In genomic region chr2:216665717-216666116, GRCh38 we compare ENCODE assay signal across 14 cellular contexts. TPM values are rescaled to one million over a fixed set of nuclear protein-coding genes. Genes with fewer than 3 reads are reported as not detected.
DNase-seq lines count a peak whose midpoint lies in the region; ATAC-seq and TF ChIP-seq lines count a peak whose summit lies in the region.
"Had no signal": no experiment of that assay in that cellular context is flagged by ENCODE, and none has a peak within 500 bp of the region (broad histone marks: within the 10 kb centered on the region; RNA-seq: fewer than 3 reads in every experiment).

No MANE protein-coding gene starts in this region.

- intact Hi-C loops in left ventricle myocardium inferior (cut with micrococcal nuclease) = loop anchor here (2.0 kb wide), 1 partner anchor 149 kb away; no protein-coding TSS in a partner anchor

- peak overlapping the region; percentile 33 for H3K27ac Mint-ChIP-seq in progenitor cell of endocrine pancreas
- H3K27ac Mint-ChIP-seq: stimulated activated memory B cell treated with anti-CD40 and anti-IgM and Interleukin-4, amounts not matched to agents 10 μg/mL and 1 μg/mL and 100 μg/mL, for 72 hours; T-helper 17 cell had no signal

- H3K9me3 ChIP-seq in RWPE2 (ENCODE audit: severe bottlenecking) (no peaks in the 10 kb centered on the region), left ventricle myocardium inferior (replicated peaks) (no peaks in the 10 kb centered on the region), HAP-1 (no peaks in the 10 kb centered on the region)

- H3K27me3 ChIP-seq in RWPE2 (ENCODE audit: insufficient read depth, poor library complexity, severe bottlenecking) = no peaks in the 10 kb centered on the region
- H3K27me3 ChIP-seq in left ventricle myocardium inferior (ENCODE audit: low read depth) = no peaks in the 10 kb centered on the region
- H3K27me3 ChIP-seq in HAP-1 (ENCODE audit: low read depth) = no peaks in the 10 kb centered on the region

- H3K27me3 Mint-ChIP-seq in progenitor cell of endocrine pancreas = no peaks in the 10 kb centered on the region

- peaks cover 20% of the 10 kb centered on the region for H3K4me1 ChIP-seq in RWPE2 (ENCODE audit: insufficient read depth, poor library complexity, severe bottlenecking)
- peaks cover 23% of the 10 kb centered on the region for H3K4me1 ChIP-seq in left ventricle myocardium inferior
- H3K4me1 ChIP-seq in HAP-1 = no peaks in the 10 kb centered on the region

- in situ Hi-C loops in HAP-1 (cut with MboI; ENCODE audit: low sequenced_read_pairs) = loop anchor here (5.0 to 25.0 kb wide), 2 partner anchors 148 to 453 kb away; no protein-coding TSS in a partner anchor

- H3K36me3 ChIP-seq in RWPE2 (ENCODE audit: low read depth) (peaks cover 6% of the 10 kb centered on the region), left ventricle myocardium inferior (peaks cover 2% of the 10 kb centered on the region), HAP-1 (replicated peaks) (peaks cover 27% of the 10 kb centered on the region)

- H3K9me3 Mint-ChIP-seq in progenitor cell of endocrine pancreas (ENCODE audit: low read depth) = no peaks in the 10 kb centered on the region
- H3K9me3 Mint-ChIP-seq: stimulated activated memory B cell treated with anti-CD40 and anti-IgM and Interleukin-4, amounts not matched to agents 10 μg/mL and 1 μg/mL and 100 μg/mL, for 72 hours had no signal

- no peak overlapping the region for H3K4me3 Mint-ChIP-seq in progenitor cell of endocrine pancreas (ENCODE audit: low read depth)
- H3K4me3 Mint-ChIP-seq: stimulated activated memory B cell treated with anti-CD40 and anti-IgM and Interleukin-4, amounts not matched to agents 10 μg/mL and 1 μg/mL and 100 μg/mL, for 72 hours; T-helper 17 cell had no signal

- H3K4me3 ChIP-seq in RWPE2 (ENCODE audit: severe bottlenecking) (no peak overlapping the region), left ventricle myocardium inferior (no peak overlapping the region), HAP-1 (no peak overlapping the region)

- DNase-seq in NCI-H1417 treated with DMSO at 0.1 percent for 48 hours (lab: John Stamatoyannopoulos, UW) (peak; percentile 11), RWPE2 (ENCODE audit: low spot score) (peak; percentile 76), left ventricle myocardium inferior (no peak), progenitor cell of endocrine pancreas (ENCODE audit: low spot score, unreplicated experiment) (peak; percentile 52), nucleus accumbens (lab: John Stamatoyannopoulos, UW) (no peak), HAP-1 (ENCODE audit: low spot score in 2 of 2) (no peak)
- DNase-seq: DMS53; KG1; NK-92 treated with Interleukin-12 subunit alpha and Interleukin-12 subunit beta, amount 100 ng/mL, for 24 hours; stimulated activated CD4-positive, alpha-beta T cell treated with anti-CD3 and anti-CD28 coated beads, Interleukin-15, amount 100 ng/mL, for 24 hours; T-helper 17 cell had no signal

- peak; percentile 49 for ATAC-seq in RWPE2 (ENCODE audit: low read depth)
- no peak for ATAC-seq in HG02588 (IDR thresholded peaks at IDR 0.05; ENCODE audit: unreplicated experiment)
- ATAC-seq in GM18873 (IDR thresholded peaks at IDR 0.05; ENCODE audit: low FRiP score, unreplicated experiment) = no peak
- ATAC-seq: stimulated activated memory B cell treated with anti-CD40 and anti-IgM and Interleukin-4, amounts not matched to agents 10 μg/mL and 1 μg/mL and 100 μg/mL, for 72 hours; T-helper 17 cell had no signal

- H3K4me1 Mint-ChIP-seq in progenitor cell of endocrine pancreas (ENCODE audit: low read depth) = peaks cover 4% of the 10 kb centered on the region
- H3K4me1 Mint-ChIP-seq: T-helper 17 cell had no signal

- peaks cover 7% of the 10 kb centered on the region for H3K36me3 Mint-ChIP-seq in progenitor cell of endocrine pancreas (ENCODE audit: insufficient read depth)
- H3K36me3 Mint-ChIP-seq: stimulated activated memory B cell treated with anti-CD40 and anti-IgM and Interleukin-4, amounts not matched to agents 10 μg/mL and 1 μg/mL and 100 μg/mL, for 72 hours had no signal

- H3K27ac ChIP-seq in RWPE2 (ENCODE audit: poor library complexity, severe bottlenecking) = peak overlapping the region; percentile 73
- H3K27ac ChIP-seq in left ventricle myocardium inferior (replicated peaks) = peak overlapping the region; percentile 64

- TF ChIP-seq CTCF in RWPE2 (IDR thresholded peaks at IDR 0.05; ENCODE audit: poor library complexity, severe bottlenecking) = no peak
- no peak for TF ChIP-seq CTCF in left ventricle myocardium inferior (IDR thresholded peaks at IDR 0.05; ENCODE audit: borderline replicate concordance)
- no peak for TF ChIP-seq CTCF in progenitor cell of endocrine pancreas (IDR thresholded peaks at IDR 0.05; ENCODE audit: unreplicated experiment)

RNA-seq across cellular contexts. Expression of gene IGFBP5, which starts 29.6 kb away (rescaled TPM):
- total RNA-seq in left ventricle myocardium inferior (138 TPM), progenitor cell of endocrine pancreas (73.9 and 75.3 TPM in 2 replicates)
- total RNA-seq: T-helper 17 cell had no signal

RNA-seq across cellular contexts. Expression of gene IGFBP2, which starts 32.5 kb away (rescaled TPM):
- total RNA-seq in left ventricle myocardium inferior (136 TPM), progenitor cell of endocrine pancreas (249 and 274 TPM in 2 replicates)

Comparison
In these comparisons a context has a peak if more than half of its experiments do, and no peak if none do; other contexts are left out.
1. DNase-seq: peak in NCI-H1417 treated with DMSO at 0.1 percent for 48 hours (single experiment), RWPE2 (single experiment) and progenitor cell of endocrine pancreas (single experiment); none in left ventricle myocardium inferior (single experiment), nucleus accumbens (0 of 56) and HAP-1 (0 of 2).